ENCODE assay signal across 8 cellular contexts in genomic region chr19:18192673-18193387, GRCh38. TPM values are rescaled to one million over a fixed set of nuclear protein-coding genes. Genes with fewer than 3 reads are reported as not detected.
A peak's percentile ranks its signal among the peaks of the same experiment; 100 is the strongest.
DNase-seq lines count a peak whose midpoint lies in the region; ATAC-seq and TF ChIP-seq lines count a peak whose summit lies in the region.

Gene MPV17L2 (plus strand): TSS chr19:18193218. CDS start chr19:18193282, 64 bp downstream.

- TF ChIP-seq CTCF in lower lobe of right lung (IDR thresholded peaks at IDR 0.05): no peak

- peak within 1 kb of the TSS; percentile 63 to 83 for H3K4me3 ChIP-seq in CD4-positive, alpha-beta memory T cell (ENCODE audit: low read length in 2 of 2)
- H3K4me3 ChIP-seq in lower lobe of right lung: peak within 1 kb of the TSS; percentile 76

- peak; percentile 82 for ATAC-seq in GM19467 (IDR thresholded peaks at IDR 0.05; ENCODE audit: unreplicated experiment)
- peak; percentile 96 to 97 for ATAC-seq in lower lobe of right lung

- peaks cover under 1 to 9% of the 10 kb centered on the region in 2 donors for H3K36me3 Mint-ChIP-seq in CD4-positive, alpha-beta memory T cell

- intact Hi-C loops in CD4-positive, alpha-beta memory T cell (cut with micrococcal nuclease): loop anchor here (1.0 to 2.0 kb wide), 6 partner anchors 11 to 135 kb away; partner anchors contain the start of genes IFI30, LSM4 and RAB3A
- intact Hi-C loops in lower lobe of right lung (cut with DNase I): no loop called here

- no peaks in the 10 kb centered on the region for H3K27me3 Mint-ChIP-seq in CD4-positive, alpha-beta memory T cell

- peak within 1 kb of the TSS; percentile 89 to 98 (median 96) for H3K27ac Mint-ChIP-seq in CD4-positive, alpha-beta memory T cell

- peaks cover 22% of the 10 kb centered on the region for H3K4me1 ChIP-seq in CD4-positive, alpha-beta memory T cell (ENCODE audit: insufficient read depth, low read length)
- H3K4me1 ChIP-seq in lower lobe of right lung: peaks cover 17% of the 10 kb centered on the region

- H3K9me3 ChIP-seq in CD4-positive, alpha-beta memory T cell (ENCODE audit: control insufficient read depth in 1 of 2, low read length in 2 of 2): no peaks in the 10 kb centered on the region
- no peaks in the 10 kb centered on the region for H3K9me3 ChIP-seq in lower lobe of right lung

- peak within 1 kb of the TSS; percentile 73 for H3K27ac ChIP-seq in CD4-positive, alpha-beta memory T cell (ENCODE audit: low read depth, low read length)
- H3K27ac ChIP-seq in lower lobe of right lung: peak within 1 kb of the TSS; percentile 95

- DNase-seq in CD4-positive, alpha-beta memory T cell: peak; percentile 98 to 100 (median 99)
- peak; percentile 98 for DNase-seq in HS-27A (ENCODE audit: low read depth)
- peak; percentile 100 for DNase-seq in NK-92 (lab: John Stamatoyannopoulos, UW; ENCODE audit: unreplicated experiment)
- DNase-seq in activated CD8-positive, alpha-beta memory T cell treated with anti-CD3 and anti-CD28 coated beads for 24 hours: peak; percentile 95
- peak; percentile 98 for DNase-seq in effector CD4-positive, alpha-beta T cell
- DNase-seq in lower lobe of right lung: peak; percentile 100
- DNase-seq in stimulated activated CD4-positive, alpha-beta T cell treated with anti-CD3 and anti-CD28 coated beads, TNF-alpha, amount 100 ng/mL, for 24 hours (ENCODE audit: low read depth in 3 of 3): peak; percentile 95 to 98 (median 97)

- no peaks in the 10 kb centered on the region for H3K27me3 ChIP-seq in CD4-positive, alpha-beta memory T cell (ENCODE audit: insufficient read depth, low read length)
- H3K27me3 ChIP-seq in lower lobe of right lung (ENCODE audit: low read depth): no peaks in the 10 kb centered on the region

- peaks cover 0 to 7% (median 0%) of the 10 kb centered on the region in 8 donors for H3K9me3 Mint-ChIP-seq in CD4-positive, alpha-beta memory T cell

- CTCF ChIA-PET in CD4-positive, alpha-beta memory T cell (lab: Charles Lee; ENCODE audit: partially characterized antibody): interaction anchor here (0.7 to 7.0 kb wide), 18 partner anchors 9 to 255 kb away, joined by 3 to 79 read pairs (median 5); partner anchors contain the start of gene RAB3A

- H3K36me3 ChIP-seq in CD4-positive, alpha-beta memory T cell (ENCODE audit: insufficient read depth, low read length): no peaks in the 10 kb centered on the region
- H3K36me3 ChIP-seq in lower lobe of right lung: peaks cover 18% of the 10 kb centered on the region

- H3K4me3 Mint-ChIP-seq in CD4-positive, alpha-beta memory T cell: peak within 1 kb of the TSS; percentile 87 to 96 (median 92)

- POLR2A ChIA-PET in CD4-positive, alpha-beta memory T cell (lab: Charles Lee; ENCODE audit: partially characterized antibody): interaction anchor here (0.6 to 5.3 kb wide), 27 partner anchors 11 to 378 kb away, joined by 3 to 78 read pairs (median 6); partner anchors contain the start of genes CCDC124, IFI30, IL12RB1 and JUND

- H3K4me1 Mint-ChIP-seq in CD4-positive, alpha-beta memory T cell: peaks cover 11 to 26% (median 20%) of the 10 kb centered on the region in 4 donors

RNA-seq across cellular contexts. Expression of gene MPV17L2, which starts in this region (rescaled TPM):
- 1 to 10 TPM; 7.6 to 7.8 TPM for total RNA-seq in CD4-positive, alpha-beta memory T cell
- polyA plus RNA-seq in CD4-positive, alpha-beta memory T cell: 10 to 100 TPM; 10.5 to 13.7 TPM
- 6.6 TPM for total RNA-seq in lower lobe of right lung

Comparison
In these comparisons a context has a peak if more than half of its experiments do, and no peak if none do; other contexts are left out.
1. Peak in every context shown above with its lines: DNase-seq, ATAC-seq, H3K4me3 ChIP-seq and H3K27ac ChIP-seq.